ENCODE assay signal across 1 cellular context in the genomic region with DNA sequence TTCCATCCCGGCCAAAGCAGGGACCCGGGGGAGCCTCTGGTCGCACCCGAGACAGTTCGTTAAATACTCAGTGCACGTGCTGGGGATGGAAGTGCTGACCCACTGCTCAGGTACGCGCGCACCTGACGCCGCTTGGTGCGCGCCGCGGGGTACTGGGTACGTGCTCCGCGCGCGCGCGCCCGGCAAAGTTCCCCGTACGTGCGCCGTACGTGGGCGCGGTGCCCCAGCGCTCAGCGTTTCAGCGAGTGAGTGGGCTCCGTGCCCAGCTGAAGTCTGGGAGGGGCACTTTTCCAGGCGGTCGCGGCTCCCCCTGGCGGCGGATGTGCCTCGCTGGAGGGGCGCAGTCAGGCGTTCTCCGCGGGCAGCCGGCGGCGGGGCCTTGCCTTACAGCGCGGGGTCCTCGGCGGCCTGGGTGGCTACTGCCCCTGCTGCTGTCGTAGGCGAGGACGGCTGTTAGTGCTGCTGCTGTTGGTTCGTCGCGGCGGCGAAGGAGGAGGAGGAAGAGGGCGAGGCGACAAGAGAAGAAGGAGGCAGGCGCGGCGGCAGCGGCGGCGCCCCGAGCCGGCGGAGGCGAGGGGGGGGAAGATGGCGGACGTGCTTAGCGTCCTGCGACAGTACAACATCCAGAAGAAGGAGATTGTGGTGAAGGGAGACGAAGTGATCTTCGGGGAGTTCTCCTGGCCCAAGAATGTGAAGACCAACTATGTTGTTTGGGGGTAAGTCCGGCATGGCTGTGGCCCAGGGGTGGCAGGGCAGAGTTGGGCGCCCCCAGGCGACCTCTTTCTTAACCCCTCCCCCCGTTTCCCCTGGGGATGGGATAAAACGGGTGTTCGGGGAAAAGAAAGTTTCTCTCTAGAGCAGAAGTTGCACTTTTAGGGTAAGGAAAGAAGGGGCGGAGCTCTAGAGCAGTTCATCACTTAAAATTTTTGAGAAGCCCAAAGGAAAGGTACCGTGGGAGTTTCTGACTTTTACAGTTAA.
TF ChIP-seq lines count a peak whose summit lies in the region.

A gene (plus strand): TSS at position 416 of the 978 bp plus-strand sequence. CDS start 170 bp downstream, at position 586.

TF ChIP-seq in WTC11, 78 proteins besides CTCF, POLR2A, EP300 and RAD21 (continued from another document):
- TF ChIP-seq, protein P1, sequence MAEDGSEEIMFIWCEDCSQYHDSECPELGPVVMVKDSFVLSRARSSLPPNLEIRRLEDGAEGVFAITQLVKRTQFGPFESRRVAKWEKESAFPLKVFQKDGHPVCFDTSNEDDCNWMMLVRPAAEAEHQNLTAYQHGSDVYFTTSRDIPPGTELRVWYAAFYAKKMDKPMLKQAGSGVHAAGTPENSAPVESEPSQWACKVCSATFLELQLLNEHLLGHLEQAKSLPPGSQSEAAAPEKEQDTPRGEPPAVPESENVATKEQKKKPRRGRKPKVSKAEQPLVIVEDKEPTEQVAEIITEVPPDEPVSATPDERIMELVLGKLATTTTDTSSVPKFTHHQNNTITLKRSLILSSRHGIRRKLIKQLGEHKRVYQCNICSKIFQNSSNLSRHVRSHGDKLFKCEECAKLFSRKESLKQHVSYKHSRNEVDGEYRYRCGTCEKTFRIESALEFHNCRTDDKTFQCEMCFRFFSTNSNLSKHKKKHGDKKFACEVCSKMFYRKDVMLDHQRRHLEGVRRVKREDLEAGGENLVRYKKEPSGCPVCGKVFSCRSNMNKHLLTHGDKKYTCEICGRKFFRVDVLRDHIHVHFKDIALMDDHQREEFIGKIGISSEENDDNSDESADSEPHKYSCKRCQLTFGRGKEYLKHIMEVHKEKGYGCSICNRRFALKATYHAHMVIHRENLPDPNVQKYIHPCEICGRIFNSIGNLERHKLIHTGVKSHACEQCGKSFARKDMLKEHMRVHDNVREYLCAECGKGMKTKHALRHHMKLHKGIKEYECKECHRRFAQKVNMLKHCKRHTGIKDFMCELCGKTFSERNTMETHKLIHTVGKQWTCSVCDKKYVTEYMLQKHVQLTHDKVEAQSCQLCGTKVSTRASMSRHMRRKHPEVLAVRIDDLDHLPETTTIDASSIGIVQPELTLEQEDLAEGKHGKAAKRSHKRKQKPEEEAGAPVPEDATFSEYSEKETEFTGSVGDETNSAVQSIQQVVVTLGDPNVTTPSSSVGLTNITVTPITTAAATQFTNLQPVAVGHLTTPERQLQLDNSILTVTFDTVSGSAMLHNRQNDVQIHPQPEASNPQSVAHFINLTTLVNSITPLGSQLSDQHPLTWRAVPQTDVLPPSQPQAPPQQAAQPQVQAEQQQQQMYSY (CRISPR knock-in tag; IDR thresholded peaks at IDR 0.05): no peak
- TF ChIP-seq FOXP1 (CRISPR knock-in tag; IDR thresholded peaks at IDR 0.05; ENCODE audit: borderline replicate concordance): peak; percentile 91; the same call in 1 of the 2 replicates
- TF ChIP-seq KAT7 (CRISPR knock-in tag; IDR thresholded peaks at IDR 0.05; ENCODE audit: borderline replicate concordance): peak; percentile 84; the same call in 1 of the 2 replicates
TF ChIP-seq in WTC11: peak in this region for 30.
